1 cellular context compared by ENCODE assay signal in the genomic region with DNA sequence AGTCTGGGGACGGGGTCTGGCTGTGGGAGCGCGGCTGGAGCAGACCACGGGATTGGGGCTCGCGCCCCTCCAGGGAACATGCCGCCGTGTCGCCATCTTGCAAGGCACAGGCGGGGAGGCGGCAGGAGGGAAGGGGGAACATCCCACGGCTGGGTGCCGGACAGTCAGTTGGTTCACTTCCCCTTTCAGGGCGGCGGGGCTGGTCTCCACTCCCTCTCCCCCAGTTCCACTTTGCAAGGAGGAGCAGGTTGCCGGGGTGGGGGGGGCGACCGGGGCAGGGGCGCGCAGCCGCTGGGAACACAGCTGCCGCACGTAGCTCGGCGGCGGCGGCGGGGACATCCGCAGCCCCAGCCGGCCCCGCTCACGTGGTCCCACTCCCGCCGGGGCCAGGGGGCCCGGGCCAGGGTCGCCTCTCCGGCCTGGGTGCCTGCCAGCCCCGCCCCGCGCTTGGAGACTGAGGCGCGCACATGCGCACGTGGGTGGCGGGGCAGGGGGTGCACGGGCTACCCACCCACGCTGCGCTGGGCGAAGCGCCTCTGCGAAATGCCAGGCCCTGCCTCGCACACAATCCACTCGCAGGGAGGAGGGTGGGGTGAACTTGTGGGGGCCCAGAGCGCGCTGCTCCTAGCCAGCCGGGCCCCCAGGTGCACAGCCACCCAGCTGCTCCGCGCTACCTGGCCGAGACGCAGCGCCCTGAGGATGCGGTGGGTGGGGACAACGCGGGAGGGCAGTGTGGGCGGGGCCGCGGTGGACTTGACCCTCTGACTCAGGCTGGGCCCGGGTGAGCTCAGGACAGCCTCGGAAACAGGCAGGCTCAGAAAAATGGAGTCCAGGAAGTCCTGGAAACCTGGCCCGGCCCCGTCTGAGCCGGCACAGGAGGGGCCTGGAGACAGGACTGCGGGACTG.
TF ChIP-seq lines count a peak whose summit lies in the region.

No MANE protein-coding gene starts in this region.

TF ChIP-seq in endothelial cell of umbilical vein, 7 proteins besides CTCF, POLR2A, EP300 and RAD21:
- no peak for TF ChIP-seq POLR2AphosphoS5 (IDR thresholded peaks at IDR 0.05; ENCODE audit: insufficient read depth, low read depth, low read length)
- no peak for TF ChIP-seq GATA2 (IDR thresholded peaks at IDR 0.05; ENCODE audit: insufficient read depth, insufficient read length, low read depth, low read length)
- no peak for TF ChIP-seq EZH2 (IDR thresholded peaks at IDR 0.05; ENCODE audit: borderline replicate concordance, low read depth, low read length, severe bottlenecking)
- TF ChIP-seq, protein P1, sequence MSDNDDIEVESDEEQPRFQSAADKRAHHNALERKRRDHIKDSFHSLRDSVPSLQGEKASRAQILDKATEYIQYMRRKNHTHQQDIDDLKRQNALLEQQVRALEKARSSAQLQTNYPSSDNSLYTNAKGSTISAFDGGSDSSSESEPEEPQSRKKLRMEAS (IDR thresholded peaks at IDR 0.05; ENCODE audit: insufficient read depth, insufficient read length): no peak
- TF ChIP-seq JUN (IDR thresholded peaks at IDR 0.05; ENCODE audit: borderline replicate concordance, insufficient read depth, insufficient read length, low read depth): no peak
- TF ChIP-seq FOS (IDR thresholded peaks at IDR 0.05; ENCODE audit: borderline replicate concordance, insufficient read depth, low read length): no peak
- TF ChIP-seq MYC (IDR thresholded peaks at IDR 0.05; ENCODE audit: low read depth, low read length): no peak
